Comparison of ENCODE assay signal across 17 cellular contexts in genomic region chr6:52373294-52373693, GRCh38. TPM values are rescaled to one million over a fixed set of nuclear protein-coding genes. Genes with fewer than 3 reads are reported as not detected.
DNase-seq lines count a peak whose midpoint lies in the region; ATAC-seq, FAIRE-seq and TF ChIP-seq lines count a peak whose summit lies in the region.
"Had no signal": no experiment of that assay in that cellular context is flagged by ENCODE, and none has a peak within 500 bp of the region (broad histone marks: within the 10 kb centered on the region; RNA-seq: fewer than 3 reads in every experiment).

No MANE protein-coding gene starts in this region.

- no peaks in the 10 kb centered on the region for H3K27me3 ChIP-seq in CD4-positive, alpha-beta T cell (ENCODE audit: control insufficient read depth, insufficient read depth, low read length)
- H3K27me3 ChIP-seq: BLaER1 treated with 17β-estradiol and CSF1 and Interleukin-3, amounts not matched to agents 10 nM and 100 nM had no signal

- no peak overlapping the region for H3K27ac ChIP-seq in CD4-positive, alpha-beta T cell (ENCODE audit: low read depth, low read length)
- H3K27ac ChIP-seq in kidney (ENCODE audit: low read depth in 2 of 2, low read length in 2 of 2), result no peak overlapping the region
- H3K27ac ChIP-seq: BLaER1 treated with 17β-estradiol and CSF1 and Interleukin-3, amounts not matched to agents 10 nM and 100 nM had no signal

- ATAC-seq in CD4-positive, alpha-beta T cell (ENCODE audit: poor library complexity), result no peak
- no peak for ATAC-seq in GM19467 (IDR thresholded peaks at IDR 0.05; ENCODE audit: unreplicated experiment)

- no peak overlapping the region for H3K4me3 ChIP-seq in kidney (ENCODE audit: low read length in 2 of 2)
- H3K4me3 ChIP-seq: BLaER1 treated with 17β-estradiol and CSF1 and Interleukin-3, amounts not matched to agents 10 nM and 100 nM had no signal

- H3K9ac ChIP-seq in kidney (ENCODE audit: low read length in 2 of 2), result no peak overlapping the region
- H3K9ac ChIP-seq: BLaER1 treated with 17β-estradiol and CSF1 and Interleukin-3, amounts not matched to agents 10 nM and 100 nM had no signal

- POLR2A ChIA-PET in CD4-positive, alpha-beta T cell (lab: Charles Lee), result interaction anchor here (3.2 to 9.0 kb wide), 2 partner anchors 11 to 15 kb away, joined by 19 to 83 read pairs; partner anchors contain the start of gene PAQR8

- H3K9me3 Mint-ChIP-seq in CD4-positive, alpha-beta T cell, result peaks cover 7% of the 10 kb centered on the region
- H3K9me3 Mint-ChIP-seq in brain, result peaks cover 0 to 11% (median 5%) of the 10 kb centered on the region in 5 experiments

- no peaks in the 10 kb centered on the region for H3K9me3 ChIP-seq in CD4-positive, alpha-beta T cell (ENCODE audit: control insufficient read depth, low read length)
- H3K9me3 ChIP-seq in kidney (ENCODE audit: control insufficient read depth in 1 of 2, low read length in 2 of 2), result no peaks in the 10 kb centered on the region

- H3K4me3 Mint-ChIP-seq in CD4-positive, alpha-beta T cell, result no peak overlapping the region
- H3K4me3 Mint-ChIP-seq in brain, result peak overlapping the region in 2 of 5 experiments; percentile 36 to 56
- H3K4me3 Mint-ChIP-seq: HFFc6, IgD-negative memory B cell had no signal

- H3K36me3 ChIP-seq in kidney (ENCODE audit: control insufficient read depth in 1 of 2, insufficient read depth in 2 of 2, low read length in 2 of 2), result no peaks in the 10 kb centered on the region

- no peaks in the 10 kb centered on the region for H3K27me3 Mint-ChIP-seq in CD4-positive, alpha-beta T cell
- H3K27me3 Mint-ChIP-seq in brain, result no peaks in the 10 kb centered on the region
- H3K27me3 Mint-ChIP-seq: IgD-negative memory B cell had no signal

- no peak for TF ChIP-seq CTCF in CD4-positive, alpha-beta T cell (IDR thresholded peaks at IDR 0.05)
- TF ChIP-seq CTCF in brain (conservative IDR thresholded peaks at IDR 0.05) (no peak), kidney (IDR thresholded peaks at IDR 0.05; ENCODE audit: borderline replicate concordance, extremely low read depth, insufficient read depth) (no peak)

- no peaks in the 10 kb centered on the region for H3K4me1 ChIP-seq in kidney (ENCODE audit: control insufficient read depth in 1 of 2, insufficient read depth in 1 of 2, low read depth in 1 of 2, low read length in 2 of 2)

- H3K27ac Mint-ChIP-seq in CD4-positive, alpha-beta T cell, result peak overlapping the region; percentile 80
- H3K27ac Mint-ChIP-seq in brain, result peak overlapping the region in 4 of 5 experiments; percentile 3 to 90 (median 75)
- H3K27ac Mint-ChIP-seq: HFFc6, IgD-negative memory B cell had no signal

- CTCF ChIA-PET in CD4-positive, alpha-beta T cell (lab: Charles Lee), result interaction anchor here (2.9 kb wide), 1 partner anchor 27 kb away, joined by 9 read pairs; no protein-coding TSS in a partner anchor

- intact Hi-C loops in CD4-positive, alpha-beta T cell (cut with DNase I, micrococcal nuclease), result no loop called here
- intact Hi-C loops in kidney (cut with DNase I), result no loop called here

- no peak for DNase-seq in CD4-positive, alpha-beta T cell
- peak; percentile 71 for DNase-seq in medulla oblongata (ENCODE audit: extremely low spot score)
- DNase-seq in putamen (ENCODE audit: low spot score), result peak; percentile 58
- no peak for DNase-seq in NCI-H524 treated with DMSO at 0.1 percent for 48 hours (lab: John Stamatoyannopoulos, UW)
- no peak for DNase-seq in kidney
- DNase-seq: DMS 273 treated with DMSO at 0.1 percent for 48 hours, HFFc6, NCI-H187, NCI-H345, NCI-H69, SHP77 had no signal

- H3K4me1 Mint-ChIP-seq in CD4-positive, alpha-beta T cell (ENCODE audit: low read depth), result peaks cover 90% of the 10 kb centered on the region
- H3K4me1 Mint-ChIP-seq in brain, result peaks cover 49% of the 10 kb centered on the region

- peaks cover 55% of the 10 kb centered on the region for H3K36me3 Mint-ChIP-seq in CD4-positive, alpha-beta T cell (ENCODE audit: low read depth)
- H3K36me3 Mint-ChIP-seq in brain, result peaks cover 20% of the 10 kb centered on the region

- no peak for FAIRE-seq in kidney (lab: Jason Lieb, UNC)
- FAIRE-seq: A204.1, GM12892 had no signal

RNA-seq across cellular contexts. Expression of gene PAQR8, which starts 11.3 kb away (rescaled TPM):
- 1 to 10 TPM; 1.8 to 1.9 TPM for total RNA-seq in CD4-positive, alpha-beta T cell
- polyA plus RNA-seq in brain (ENCODE audit: insufficient read depth, low read depth, low replicate concordance) (63.5 TPM), kidney (ENCODE audit: insufficient read depth, low read depth, low replicate concordance) (5.9 TPM)
- 7.5 TPM for total RNA-seq in kidney

RNA-seq across cellular contexts. Expression of gene EFHC1, which starts 46.8 kb away (rescaled TPM):
- 1 to 10 TPM; 3.4 to 4.8 TPM for total RNA-seq in CD4-positive, alpha-beta T cell
- polyA plus RNA-seq in brain (ENCODE audit: insufficient read depth, low read depth, low replicate concordance) (36.0 TPM), kidney (ENCODE audit: insufficient read depth, low read depth, low replicate concordance) (25.4 TPM)
- 33.9 TPM for total RNA-seq in kidney

Comparison
In these comparisons a context has a peak if more than half of its experiments do, and no peak if none do; other contexts are left out.
1. DNase-seq: peak in medulla oblongata (single experiment) and putamen (single experiment); none in CD4-positive, alpha-beta T cell (0 of 10), NCI-H524 treated with DMSO at 0.1 percent for 48 hours (single experiment) and kidney (single experiment).